9 cellular contexts compared by ENCODE assay signal in genomic region chr2:9655441-9656269, GRCh38. TPM values are rescaled to one million over a fixed set of nuclear protein-coding genes. Genes with fewer than 3 reads are reported as not detected.
A peak's percentile ranks its signal among the peaks of the same experiment; 100 is the strongest.
DNase-seq lines count a peak whose midpoint lies in the region; ATAC-seq, FAIRE-seq and TF ChIP-seq lines count a peak whose summit lies in the region.
"Had no signal": no experiment of that assay in that cellular context is flagged by ENCODE, and none has a peak within 500 bp of the region (broad histone marks: within the 10 kb centered on the region; RNA-seq: fewer than 3 reads in every experiment).

No MANE protein-coding gene starts in this region.

- H4K20me1 ChIP-seq in PC-3 (ENCODE audit: low read length), result no peaks in the 10 kb centered on the region

- peak overlapping the region; percentile 66 for H3K9ac ChIP-seq in PC-3 (ENCODE audit: low read length)

- CTCF ChIA-PET in PC-3 (lab: Charles Lee), result no interaction called here

- H3K4me1 ChIP-seq in PC-3 (ENCODE audit: insufficient read depth, low read length), result peaks cover 28% of the 10 kb centered on the region

- DNase-seq in GM20000 (ENCODE audit: low spot score) (peak; percentile 47), PC-3 (peak; percentile 84), NCI-H2227 (lab: John Stamatoyannopoulos, UW; ENCODE audit: unreplicated experiment) (no peak), DMS 273 (lab: John Stamatoyannopoulos, UW; ENCODE audit: unreplicated experiment) (no peak), urothelium cell line (ENCODE audit: low spot score) (no peak)
- DNase-seq in central memory CD8-positive, alpha-beta T cell (ENCODE audit: low spot score in 2 of 2), result peak in 1 of 2 donors; percentile 23
- peak; percentile 55 to 68 for DNase-seq in stimulated activated CD8-positive, alpha-beta memory T cell treated with anti-CD3 and anti-CD28 coated beads, Interleukin-15, amount 100 ng/mL, for 48 hours (ENCODE audit: low read depth in 2 of 2)
- DNase-seq: naive B cell had no signal

- no peaks in the 10 kb centered on the region for H3K79me2 ChIP-seq in PC-3 (ENCODE audit: low read length)

- no peak for TF ChIP-seq CTCF in GM20000 (IDR thresholded peaks at IDR 0.05; ENCODE audit: extremely low read depth, missing control alignments)
- TF ChIP-seq CTCF in PC-3 (conservative IDR thresholded peaks at IDR 0.05; ENCODE audit: low read depth, low read length), result no peak

- no peaks in the 10 kb centered on the region for H3K9me2 ChIP-seq in PC-3 (replicated peaks; ENCODE audit: low read length)

- H3K27ac Mint-ChIP-seq in central memory CD8-positive, alpha-beta T cell (ENCODE audit: low read depth), result peak overlapping the region; percentile 88

- no peak for FAIRE-seq in urothelium cell line (lab: Jason Lieb, UNC)

- peak overlapping the region; percentile 20; the same call in 1 of the 2 replicates for H3K4me3 ChIP-seq in PC-3 (ENCODE audit: low read length)

- ATAC-seq in PC-3 (peak; percentile 63), GM18861 (IDR thresholded peaks at IDR 0.05; ENCODE audit: unreplicated experiment) (no peak)
- ATAC-seq in central memory CD8-positive, alpha-beta T cell (replicated peaks; ENCODE audit: extremely low read depth, poor library complexity, severe bottlenecking), result peak; percentile 54

- H2AFZ ChIP-seq in PC-3 (ENCODE audit: low read length), result no peak overlapping the region

- no peaks in the 10 kb centered on the region for H3K27me3 ChIP-seq in PC-3 (ENCODE audit: low read length)

- H3K9me3 ChIP-seq in PC-3 (ENCODE audit: low read length), result no peaks in the 10 kb centered on the region

- H3K27me3 Mint-ChIP-seq in central memory CD8-positive, alpha-beta T cell, result no peaks in the 10 kb centered on the region

- peak overlapping the region; percentile 72 for H3K4me2 ChIP-seq in PC-3 (ENCODE audit: low read length)

- peak overlapping the region; percentile 65 for H3K4me3 Mint-ChIP-seq in central memory CD8-positive, alpha-beta T cell

- H3K36me3 Mint-ChIP-seq in central memory CD8-positive, alpha-beta T cell (ENCODE audit: insufficient read depth), result peaks cover 5% of the 10 kb centered on the region
- H3K36me3 Mint-ChIP-seq: naive B cell had no signal

- no TSS peak for BruUV-seq in PC-3 (replicated peaks; lab: Mats Ljungman, UMichigan)

- intact Hi-C loops in PC-3 (cut with micrococcal nuclease), result loop anchor here (1.0 to 2.0 kb wide), 2 partner anchors 24 to 47 kb away; no protein-coding TSS in a partner anchor

- H3K9me3 Mint-ChIP-seq in central memory CD8-positive, alpha-beta T cell, result no peaks in the 10 kb centered on the region

- H3K4me1 Mint-ChIP-seq in central memory CD8-positive, alpha-beta T cell, result peaks cover 26% of the 10 kb centered on the region

- peaks cover 6% of the 10 kb centered on the region for H3F3A ChIP-seq in PC-3 (ENCODE audit: low read length, unreplicated experiment)

- H3K36me3 ChIP-seq in PC-3 (ENCODE audit: low read depth, low read length), result no peaks in the 10 kb centered on the region

- POLR2A ChIA-PET in PC-3 (lab: Charles Lee; ENCODE audit: unreplicated experiment), result interaction anchor here (1.0 kb wide), 1 partner anchor 25 kb away, joined by 3 read pairs; the partner anchor contains the start of gene YWHAQ

- H3K27ac ChIP-seq in PC-3 (ENCODE audit: low read length), result peak overlapping the region; percentile 88

RNA-seq across cellular contexts. Expression of gene YWHAQ, which starts 24.9 kb away (rescaled TPM):
- 354 and 377 TPM in 2 replicates for total RNA-seq in PC-3 (2014; rRNA removed)

Comparison
In these comparisons a context has a peak if more than half of its experiments do, and no peak if none do; other contexts are left out.
1. DNase-seq: peak in GM20000 (single experiment), PC-3 (single experiment) and stimulated activated CD8-positive, alpha-beta memory T cell treated with anti-CD3 and anti-CD28 coated beads, Interleukin-15, amount 100 ng/mL, for 48 hours (2 of 2); none in NCI-H2227 (single experiment), DMS 273 (single experiment) and urothelium cell line (single experiment).